ENCODE assay signal across 2 cellular contexts in the genomic region with DNA sequence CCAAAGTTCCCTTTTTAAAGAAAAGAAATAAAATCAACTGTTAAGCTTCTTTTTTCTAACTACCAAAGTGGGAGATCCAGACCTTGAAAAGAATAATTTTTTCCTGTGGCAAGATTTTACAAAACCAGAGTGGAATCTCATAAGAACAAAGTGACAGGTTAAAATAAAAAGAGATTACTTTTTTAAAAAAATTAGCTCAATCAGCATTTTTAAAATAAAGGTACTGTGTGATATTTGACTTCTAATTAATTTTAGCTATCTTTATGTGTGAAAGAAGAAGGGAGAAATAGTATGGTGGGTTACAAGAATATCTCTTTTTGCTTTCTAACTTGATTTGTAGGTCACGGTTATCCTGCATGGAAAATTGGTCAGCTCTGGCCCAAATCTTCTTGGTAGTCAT.
TF ChIP-seq lines count a peak whose summit lies in the region.

No MANE protein-coding gene starts in this region.

TF ChIP-seq in A549, 52 proteins besides CTCF, POLR2A, EP300 and RAD21:
- TF ChIP-seq, protein P1, sequence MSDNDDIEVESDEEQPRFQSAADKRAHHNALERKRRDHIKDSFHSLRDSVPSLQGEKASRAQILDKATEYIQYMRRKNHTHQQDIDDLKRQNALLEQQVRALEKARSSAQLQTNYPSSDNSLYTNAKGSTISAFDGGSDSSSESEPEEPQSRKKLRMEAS (IDR thresholded peaks at IDR 0.05): no peak
- peak; percentile 93 for TF ChIP-seq MAFK (IDR thresholded peaks at IDR 0.05; ENCODE audit: partially characterized antibody)

TF ChIP-seq in K562, 482 proteins besides CTCF, POLR2A, EP300 and RAD21 (continued from another document):
- TF ChIP-seq ZNF217 (CRISPR knock-in tag; IDR thresholded peaks at IDR 0.05) (no peak), ZBTB1 (CRISPR knock-in tag; IDR thresholded peaks at IDR 0.05; ENCODE audit: borderline replicate concordance, low read depth) (no peak), PTBP1 (IDR thresholded peaks at IDR 0.05; ENCODE audit: low read depth, low read length) (no peak), C11orf30 (IDR thresholded peaks at IDR 0.05; ENCODE audit: low read depth) (peak; percentile 84), MAFG (tag; conservative IDR thresholded peaks at IDR 0.05) (peak; percentile 88), RUNX1 (IDR thresholded peaks at IDR 0.05; ENCODE audit: low read depth) (no peak), YY1 (IDR thresholded peaks at IDR 0.05; ENCODE audit: borderline replicate concordance in 1 of 3, control insufficient read depth in 1 of 3, extremely low read depth in 1 of 3, insufficient read depth in 3 of 3, insufficient read length in 1 of 3, insufficient replicate concordance in 2 of 3, low read depth in 1 of 3, low read length in 2 of 3) (no peak), ZNF175 (CRISPR knock-in tag; IDR thresholded peaks at IDR 0.05; ENCODE audit: low read depth) (no peak), NFE2 (IDR thresholded peaks at IDR 0.05; ENCODE audit: low read depth) (no peak), L3MBTL2 (IDR thresholded peaks at IDR 0.05) (no peak), KDM5B (IDR thresholded peaks at IDR 0.05; ENCODE audit: insufficient replicate concordance, low read depth, low read length) (no peak), MAFK (IDR thresholded peaks at IDR 0.05; ENCODE audit: low read length) (peak; percentile 78; the same call in 1 of the 2 replicates), POLR3G (IDR thresholded peaks at IDR 0.05; ENCODE audit: extremely low read depth, insufficient read length, insufficient replicate concordance) (no peak), CBX2 (IDR thresholded peaks at IDR 0.05; ENCODE audit: insufficient read depth, low read length, poor library complexity, severe bottlenecking) (no peak), CCNT2 (IDR thresholded peaks at IDR 0.05; ENCODE audit: borderline replicate concordance, extremely low read depth, insufficient read length, low read depth, low read length) (no peak), MAFF (IDR thresholded peaks at IDR 0.05; ENCODE audit: low read length) (peak; percentile 76), ZNF316 (IDR thresholded peaks at IDR 0.05) (peak; percentile 90)
- TF ChIP-seq, protein P2, sequence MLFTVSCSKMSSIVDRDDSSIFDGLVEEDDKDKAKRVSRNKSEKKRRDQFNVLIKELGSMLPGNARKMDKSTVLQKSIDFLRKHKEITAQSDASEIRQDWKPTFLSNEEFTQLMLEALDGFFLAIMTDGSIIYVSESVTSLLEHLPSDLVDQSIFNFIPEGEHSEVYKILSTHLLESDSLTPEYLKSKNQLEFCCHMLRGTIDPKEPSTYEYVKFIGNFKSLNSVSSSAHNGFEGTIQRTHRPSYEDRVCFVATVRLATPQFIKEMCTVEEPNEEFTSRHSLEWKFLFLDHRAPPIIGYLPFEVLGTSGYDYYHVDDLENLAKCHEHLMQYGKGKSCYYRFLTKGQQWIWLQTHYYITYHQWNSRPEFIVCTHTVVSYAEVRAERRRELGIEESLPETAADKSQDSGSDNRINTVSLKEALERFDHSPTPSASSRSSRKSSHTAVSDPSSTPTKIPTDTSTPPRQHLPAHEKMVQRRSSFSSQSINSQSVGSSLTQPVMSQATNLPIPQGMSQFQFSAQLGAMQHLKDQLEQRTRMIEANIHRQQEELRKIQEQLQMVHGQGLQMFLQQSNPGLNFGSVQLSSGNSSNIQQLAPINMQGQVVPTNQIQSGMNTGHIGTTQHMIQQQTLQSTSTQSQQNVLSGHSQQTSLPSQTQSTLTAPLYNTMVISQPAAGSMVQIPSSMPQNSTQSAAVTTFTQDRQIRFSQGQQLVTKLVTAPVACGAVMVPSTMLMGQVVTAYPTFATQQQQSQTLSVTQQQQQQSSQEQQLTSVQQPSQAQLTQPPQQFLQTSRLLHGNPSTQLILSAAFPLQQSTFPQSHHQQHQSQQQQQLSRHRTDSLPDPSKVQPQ (CRISPR knock-in tag; IDR thresholded peaks at IDR 0.05; ENCODE audit: borderline replicate concordance): no peak
- TF ChIP-seq, protein P3, sequence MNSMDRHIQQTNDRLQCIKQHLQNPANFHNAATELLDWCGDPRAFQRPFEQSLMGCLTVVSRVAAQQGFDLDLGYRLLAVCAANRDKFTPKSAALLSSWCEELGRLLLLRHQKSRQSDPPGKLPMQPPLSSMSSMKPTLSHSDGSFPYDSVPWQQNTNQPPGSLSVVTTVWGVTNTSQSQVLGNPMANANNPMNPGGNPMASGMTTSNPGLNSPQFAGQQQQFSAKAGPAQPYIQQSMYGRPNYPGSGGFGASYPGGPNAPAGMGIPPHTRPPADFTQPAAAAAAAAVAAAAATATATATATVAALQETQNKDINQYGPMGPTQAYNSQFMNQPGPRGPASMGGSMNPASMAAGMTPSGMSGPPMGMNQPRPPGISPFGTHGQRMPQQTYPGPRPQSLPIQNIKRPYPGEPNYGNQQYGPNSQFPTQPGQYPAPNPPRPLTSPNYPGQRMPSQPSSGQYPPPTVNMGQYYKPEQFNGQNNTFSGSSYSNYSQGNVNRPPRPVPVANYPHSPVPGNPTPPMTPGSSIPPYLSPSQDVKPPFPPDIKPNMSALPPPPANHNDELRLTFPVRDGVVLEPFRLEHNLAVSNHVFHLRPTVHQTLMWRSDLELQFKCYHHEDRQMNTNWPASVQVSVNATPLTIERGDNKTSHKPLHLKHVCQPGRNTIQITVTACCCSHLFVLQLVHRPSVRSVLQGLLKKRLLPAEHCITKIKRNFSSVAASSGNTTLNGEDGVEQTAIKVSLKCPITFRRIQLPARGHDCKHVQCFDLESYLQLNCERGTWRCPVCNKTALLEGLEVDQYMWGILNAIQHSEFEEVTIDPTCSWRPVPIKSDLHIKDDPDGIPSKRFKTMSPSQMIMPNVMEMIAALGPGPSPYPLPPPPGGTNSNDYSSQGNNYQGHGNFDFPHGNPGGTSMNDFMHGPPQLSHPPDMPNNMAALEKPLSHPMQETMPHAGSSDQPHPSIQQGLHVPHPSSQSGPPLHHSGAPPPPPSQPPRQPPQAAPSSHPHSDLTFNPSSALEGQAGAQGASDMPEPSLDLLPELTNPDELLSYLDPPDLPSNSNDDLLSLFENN (IDR thresholded peaks at IDR 0.05; ENCODE audit: low read depth in 2 of 2, low read length in 2 of 2): no peak
- TF ChIP-seq, protein P4, sequence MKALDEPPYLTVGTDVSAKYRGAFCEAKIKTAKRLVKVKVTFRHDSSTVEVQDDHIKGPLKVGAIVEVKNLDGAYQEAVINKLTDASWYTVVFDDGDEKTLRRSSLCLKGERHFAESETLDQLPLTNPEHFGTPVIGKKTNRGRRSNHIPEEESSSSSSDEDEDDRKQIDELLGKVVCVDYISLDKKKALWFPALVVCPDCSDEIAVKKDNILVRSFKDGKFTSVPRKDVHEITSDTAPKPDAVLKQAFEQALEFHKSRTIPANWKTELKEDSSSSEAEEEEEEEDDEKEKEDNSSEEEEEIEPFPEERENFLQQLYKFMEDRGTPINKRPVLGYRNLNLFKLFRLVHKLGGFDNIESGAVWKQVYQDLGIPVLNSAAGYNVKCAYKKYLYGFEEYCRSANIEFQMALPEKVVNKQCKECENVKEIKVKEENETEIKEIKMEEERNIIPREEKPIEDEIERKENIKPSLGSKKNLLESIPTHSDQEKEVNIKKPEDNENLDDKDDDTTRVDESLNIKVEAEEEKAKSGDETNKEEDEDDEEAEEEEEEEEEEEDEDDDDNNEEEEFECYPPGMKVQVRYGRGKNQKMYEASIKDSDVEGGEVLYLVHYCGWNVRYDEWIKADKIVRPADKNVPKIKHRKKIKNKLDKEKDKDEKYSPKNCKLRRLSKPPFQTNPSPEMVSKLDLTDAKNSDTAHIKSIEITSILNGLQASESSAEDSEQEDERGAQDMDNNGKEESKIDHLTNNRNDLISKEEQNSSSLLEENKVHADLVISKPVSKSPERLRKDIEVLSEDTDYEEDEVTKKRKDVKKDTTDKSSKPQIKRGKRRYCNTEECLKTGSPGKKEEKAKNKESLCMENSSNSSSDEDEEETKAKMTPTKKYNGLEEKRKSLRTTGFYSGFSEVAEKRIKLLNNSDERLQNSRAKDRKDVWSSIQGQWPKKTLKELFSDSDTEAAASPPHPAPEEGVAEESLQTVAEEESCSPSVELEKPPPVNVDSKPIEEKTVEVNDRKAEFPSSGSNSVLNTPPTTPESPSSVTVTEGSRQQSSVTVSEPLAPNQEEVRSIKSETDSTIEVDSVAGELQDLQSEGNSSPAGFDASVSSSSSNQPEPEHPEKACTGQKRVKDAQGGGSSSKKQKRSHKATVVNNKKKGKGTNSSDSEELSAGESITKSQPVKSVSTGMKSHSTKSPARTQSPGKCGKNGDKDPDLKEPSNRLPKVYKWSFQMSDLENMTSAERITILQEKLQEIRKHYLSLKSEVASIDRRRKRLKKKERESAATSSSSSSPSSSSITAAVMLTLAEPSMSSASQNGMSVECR (CRISPR knock-in tag; IDR thresholded peaks at IDR 0.05): no peak
